ENCODE assay signal across 1 cellular context in the genomic region with DNA sequence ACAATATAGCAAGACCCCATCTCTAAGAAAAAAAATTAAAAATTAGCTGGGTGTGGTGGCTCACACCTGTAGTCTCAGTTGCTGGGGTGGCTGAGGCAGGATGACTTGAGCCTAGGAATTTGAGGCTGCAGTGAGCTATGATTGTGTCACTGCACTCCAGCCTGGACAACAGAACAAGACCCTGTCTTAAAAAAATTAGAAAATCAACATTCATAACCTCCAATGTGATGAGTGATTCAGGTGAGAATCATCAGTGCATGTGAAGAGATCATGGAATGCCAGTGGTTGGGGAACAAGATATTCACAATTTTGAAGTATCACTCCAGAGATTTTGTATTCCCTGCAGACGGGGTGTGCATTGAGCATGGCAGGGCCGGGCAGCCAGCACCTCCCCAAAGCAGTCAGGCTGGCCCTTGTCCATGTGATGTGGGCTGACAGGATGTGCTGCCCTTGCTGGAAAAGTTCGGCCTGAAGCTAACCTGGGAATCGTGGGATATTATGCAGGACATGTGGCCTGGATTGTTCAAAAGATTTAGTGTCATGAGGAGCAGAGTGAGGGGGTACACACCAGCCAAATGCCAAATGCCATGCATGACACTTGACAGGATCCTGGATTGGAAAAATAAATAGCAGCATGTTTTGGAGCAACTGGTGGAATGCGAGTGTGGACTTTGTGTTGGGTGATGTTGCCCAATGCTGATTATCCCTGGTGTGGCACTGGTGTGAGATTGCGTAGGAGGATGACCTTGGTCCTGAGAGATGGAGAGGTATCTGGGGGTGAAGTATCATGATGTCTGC.
TF ChIP-seq lines count a peak whose summit lies in the region.

No MANE protein-coding gene starts in this region.

TF ChIP-seq in HepG2, 621 proteins besides CTCF, POLR2A, EP300 and RAD21 (continued from another document and continues in another):
- TF ChIP-seq ZNF10 (CRISPR knock-in tag; IDR thresholded peaks at IDR 0.05; ENCODE audit: borderline replicate concordance, low read depth) (no peak), PPARG (CRISPR knock-in tag; conservative IDR thresholded peaks at IDR 0.05) (peak; percentile 74), ELF1 (CRISPR knock-in tag; IDR thresholded peaks at IDR 0.05) (peak; percentile 38; the same call in 1 of the 2 replicates), ZNF543 (CRISPR knock-in tag; IDR thresholded peaks at IDR 0.05) (no peak), SAP130 (CRISPR knock-in tag; IDR thresholded peaks at IDR 0.05; ENCODE audit: low read depth) (peak; percentile 94), ZNF317 (CRISPR knock-in tag; IDR thresholded peaks at IDR 0.05) (no peak), FOXC1 (CRISPR knock-in tag; IDR thresholded peaks at IDR 0.05; ENCODE audit: borderline replicate concordance) (peak; percentile 81), CAMTA2 (CRISPR knock-in tag; IDR thresholded peaks at IDR 0.05; ENCODE audit: borderline replicate concordance) (no peak), BRCA1 (CRISPR knock-in tag; IDR thresholded peaks at IDR 0.05) (0 out of 2 replicates have a peak, but pooled peaks have one; percentile 27), MEIS1 (CRISPR knock-in tag; IDR thresholded peaks at IDR 0.05; ENCODE audit: borderline replicate concordance) (peak; percentile 85; the same call in 1 of the 2 replicates), MYNN (CRISPR knock-in tag; IDR thresholded peaks at IDR 0.05; ENCODE audit: low read depth) (no peak), MBD4 (IDR thresholded peaks at IDR 0.05; ENCODE audit: borderline replicate concordance, low read length) (no peak), FOXM1 (CRISPR knock-in tag; IDR thresholded peaks at IDR 0.05) (no peak), IRF9 (CRISPR knock-in tag; IDR thresholded peaks at IDR 0.05; ENCODE audit: borderline replicate concordance) (no peak), ZNF292 (CRISPR knock-in tag; IDR thresholded peaks at IDR 0.05; ENCODE audit: borderline replicate concordance, low read depth) (peak; percentile 93), SPEN (CRISPR knock-in tag; IDR thresholded peaks at IDR 0.05; ENCODE audit: low read depth) (no peak; the same call in 1 of the 2 replicates), MTA1 (CRISPR knock-in tag; IDR thresholded peaks at IDR 0.05; ENCODE audit: borderline replicate concordance) (no peak), NFE2 (CRISPR knock-in tag; IDR thresholded peaks at IDR 0.05) (no peak), MZF1 (CRISPR knock-in tag; IDR thresholded peaks at IDR 0.05; ENCODE audit: borderline replicate concordance) (no peak), POLR2AphosphoS5 (IDR thresholded peaks at IDR 0.05; ENCODE audit: low read depth, low read length) (no peak), TBL1XR1 (IDR thresholded peaks at IDR 0.05; ENCODE audit: borderline replicate concordance, low read length, partially characterized antibody) (peak; percentile 83), FOXK2 (IDR thresholded peaks at IDR 0.05) (peak; percentile 86), PHF21A (CRISPR knock-in tag; IDR thresholded peaks at IDR 0.05) (peak; percentile 96), ZNF275 (CRISPR knock-in tag; IDR thresholded peaks at IDR 0.05; ENCODE audit: borderline replicate concordance) (no peak; the same call in 1 of the 2 replicates), ZNF224 (CRISPR knock-in tag; IDR thresholded peaks at IDR 0.05) (no peak), NR2F2 (IDR thresholded peaks at IDR 0.05; ENCODE audit: borderline replicate concordance, low read depth) (no peak), ZFX (CRISPR knock-in tag; IDR thresholded peaks at IDR 0.05; ENCODE audit: low read depth) (peak; percentile 57), ETV5 (CRISPR knock-in tag; IDR thresholded peaks at IDR 0.05; ENCODE audit: borderline replicate concordance) (peak; percentile 71; the same call in 1 of the 2 replicates), SATB2 (CRISPR knock-in tag; IDR thresholded peaks at IDR 0.05) (no peak), ZBTB42 (CRISPR knock-in tag; IDR thresholded peaks at IDR 0.05) (no peak), ZFY (CRISPR knock-in tag; IDR thresholded peaks at IDR 0.05) (peak; percentile 50), THAP8 (CRISPR knock-in tag; IDR thresholded peaks at IDR 0.05; ENCODE audit: borderline replicate concordance) (no peak), PTBP1 (IDR thresholded peaks at IDR 0.05; ENCODE audit: low read depth, low read length, poor library complexity, severe bottlenecking) (no peak), RARA (CRISPR knock-in tag; IDR thresholded peaks at IDR 0.05) (peak; percentile 92), ZNF333 (CRISPR knock-in tag; IDR thresholded peaks at IDR 0.05; ENCODE audit: borderline replicate concordance) (no peak), MIXL1 (CRISPR knock-in tag; IDR thresholded peaks at IDR 0.05) (peak; percentile 98), ATF7 (IDR thresholded peaks at IDR 0.05) (peak; percentile 64), ATF7 (CRISPR knock-in tag; IDR thresholded peaks at IDR 0.05) (peak; percentile 88; the same call in 1 of the 2 replicates), TFDP1 (CRISPR knock-in tag; IDR thresholded peaks at IDR 0.05; ENCODE audit: borderline replicate concordance) (peak; percentile 77), ZSCAN30 (CRISPR knock-in tag; IDR thresholded peaks at IDR 0.05) (no peak), ZNF687 (CRISPR knock-in tag; IDR thresholded peaks at IDR 0.05) (peak; percentile 92), SRSF4 (IDR thresholded peaks at IDR 0.05; ENCODE audit: low read depth, low read length, poor library complexity, severe bottlenecking) (no peak), ZNF569 (CRISPR knock-in tag; IDR thresholded peaks at IDR 0.05; ENCODE audit: borderline replicate concordance) (no peak), ATF7-NPFF (CRISPR knock-in tag; IDR thresholded peaks at IDR 0.05; ENCODE audit: low read depth) (peak; percentile 66; the same call in 1 of the 2 replicates)
- TF ChIP-seq, protein P1, sequence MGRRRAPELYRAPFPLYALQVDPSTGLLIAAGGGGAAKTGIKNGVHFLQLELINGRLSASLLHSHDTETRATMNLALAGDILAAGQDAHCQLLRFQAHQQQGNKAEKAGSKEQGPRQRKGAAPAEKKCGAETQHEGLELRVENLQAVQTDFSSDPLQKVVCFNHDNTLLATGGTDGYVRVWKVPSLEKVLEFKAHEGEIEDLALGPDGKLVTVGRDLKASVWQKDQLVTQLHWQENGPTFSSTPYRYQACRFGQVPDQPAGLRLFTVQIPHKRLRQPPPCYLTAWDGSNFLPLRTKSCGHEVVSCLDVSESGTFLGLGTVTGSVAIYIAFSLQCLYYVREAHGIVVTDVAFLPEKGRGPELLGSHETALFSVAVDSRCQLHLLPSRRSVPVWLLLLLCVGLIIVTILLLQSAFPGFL (CRISPR knock-in tag; IDR thresholded peaks at IDR 0.05), result no peak
- TF ChIP-seq, protein P2, sequence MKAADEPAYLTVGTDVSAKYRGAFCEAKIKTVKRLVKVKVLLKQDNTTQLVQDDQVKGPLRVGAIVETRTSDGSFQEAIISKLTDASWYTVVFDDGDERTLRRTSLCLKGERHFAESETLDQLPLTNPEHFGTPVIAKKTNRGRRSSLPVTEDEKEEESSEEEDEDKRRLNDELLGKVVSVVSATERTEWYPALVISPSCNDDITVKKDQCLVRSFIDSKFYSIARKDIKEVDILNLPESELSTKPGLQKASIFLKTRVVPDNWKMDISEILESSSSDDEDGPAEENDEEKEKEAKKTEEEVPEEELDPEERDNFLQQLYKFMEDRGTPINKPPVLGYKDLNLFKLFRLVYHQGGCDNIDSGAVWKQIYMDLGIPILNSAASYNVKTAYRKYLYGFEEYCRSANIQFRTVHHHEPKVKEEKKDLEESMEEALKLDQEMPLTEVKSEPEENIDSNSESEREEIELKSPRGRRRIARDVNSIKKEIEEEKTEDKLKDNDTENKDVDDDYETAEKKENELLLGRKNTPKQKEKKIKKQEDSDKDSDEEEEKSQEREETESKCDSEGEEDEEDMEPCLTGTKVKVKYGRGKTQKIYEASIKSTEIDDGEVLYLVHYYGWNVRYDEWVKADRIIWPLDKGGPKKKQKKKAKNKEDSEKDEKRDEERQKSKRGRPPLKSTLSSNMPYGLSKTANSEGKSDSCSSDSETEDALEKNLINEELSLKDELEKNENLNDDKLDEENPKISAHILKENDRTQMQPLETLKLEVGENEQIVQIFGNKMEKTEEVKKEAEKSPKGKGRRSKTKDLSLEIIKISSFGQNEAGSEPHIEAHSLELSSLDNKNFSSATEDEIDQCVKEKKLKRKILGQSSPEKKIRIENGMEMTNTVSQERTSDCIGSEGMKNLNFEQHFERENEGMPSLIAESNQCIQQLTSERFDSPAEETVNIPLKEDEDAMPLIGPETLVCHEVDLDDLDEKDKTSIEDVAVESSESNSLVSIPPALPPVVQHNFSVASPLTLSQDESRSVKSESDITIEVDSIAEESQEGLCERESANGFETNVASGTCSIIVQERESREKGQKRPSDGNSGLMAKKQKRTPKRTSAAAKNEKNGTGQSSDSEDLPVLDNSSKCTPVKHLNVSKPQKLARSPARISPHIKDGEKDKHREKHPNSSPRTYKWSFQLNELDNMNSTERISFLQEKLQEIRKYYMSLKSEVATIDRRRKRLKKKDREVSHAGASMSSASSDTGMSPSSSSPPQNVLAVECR (CRISPR knock-in tag; IDR thresholded peaks at IDR 0.05; ENCODE audit: borderline replicate concordance), result peak; percentile 85
- TF ChIP-seq, protein P3, sequence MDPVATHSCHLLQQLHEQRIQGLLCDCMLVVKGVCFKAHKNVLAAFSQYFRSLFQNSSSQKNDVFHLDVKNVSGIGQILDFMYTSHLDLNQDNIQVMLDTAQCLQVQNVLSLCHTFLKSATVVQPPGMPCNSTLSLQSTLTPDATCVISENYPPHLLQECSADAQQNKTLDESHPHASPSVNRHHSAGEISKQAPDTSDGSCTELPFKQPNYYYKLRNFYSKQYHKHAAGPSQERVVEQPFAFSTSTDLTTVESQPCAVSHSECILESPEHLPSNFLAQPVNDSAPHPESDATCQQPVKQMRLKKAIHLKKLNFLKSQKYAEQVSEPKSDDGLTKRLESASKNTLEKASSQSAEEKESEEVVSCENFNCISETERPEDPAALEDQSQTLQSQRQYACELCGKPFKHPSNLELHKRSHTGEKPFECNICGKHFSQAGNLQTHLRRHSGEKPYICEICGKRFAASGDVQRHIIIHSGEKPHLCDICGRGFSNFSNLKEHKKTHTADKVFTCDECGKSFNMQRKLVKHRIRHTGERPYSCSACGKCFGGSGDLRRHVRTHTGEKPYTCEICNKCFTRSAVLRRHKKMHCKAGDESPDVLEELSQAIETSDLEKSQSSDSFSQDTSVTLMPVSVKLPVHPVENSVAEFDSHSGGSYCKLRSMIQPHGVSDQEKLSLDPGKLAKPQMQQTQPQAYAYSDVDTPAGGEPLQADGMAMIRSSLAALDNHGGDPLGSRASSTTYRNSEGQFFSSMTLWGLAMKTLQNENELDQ (CRISPR knock-in tag; IDR thresholded peaks at IDR 0.05; ENCODE audit: borderline replicate concordance), result no peak
